In the genomic region with DNA sequence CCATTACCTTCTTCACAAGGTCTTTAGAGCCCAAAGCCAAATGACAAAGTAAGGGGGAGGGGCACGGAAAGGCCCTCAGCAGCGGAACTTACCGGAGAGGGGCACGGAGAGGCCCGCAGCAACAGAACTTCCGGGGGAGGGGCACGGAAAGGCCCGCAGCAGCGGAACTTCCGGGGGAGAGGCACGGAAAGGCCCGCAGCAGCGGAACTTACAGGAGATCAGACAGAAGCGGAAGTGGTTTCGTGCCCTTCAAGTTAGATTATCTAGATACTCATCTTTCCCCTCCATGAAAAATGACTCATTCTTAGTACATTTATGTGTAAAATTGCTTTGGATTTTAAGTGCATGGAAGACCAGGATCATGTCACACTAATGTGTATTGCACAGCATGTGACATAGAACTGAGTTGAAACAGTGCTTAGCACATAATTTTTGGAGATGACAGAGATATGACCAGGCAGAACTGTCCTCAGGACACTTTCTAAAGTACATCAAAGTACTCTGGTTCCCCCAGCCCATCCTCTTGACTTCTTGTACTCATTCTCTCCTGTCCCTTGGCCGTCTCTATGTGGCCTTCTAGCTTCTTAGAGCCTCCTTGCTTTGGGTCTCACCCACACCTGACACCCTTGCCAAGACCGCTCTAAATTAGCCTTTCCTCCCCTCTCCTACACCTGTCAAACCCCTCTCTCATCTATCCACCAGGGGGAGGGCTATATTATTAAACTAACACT, we compare ENCODE assay signal across 1 cellular context.
A peak's percentile ranks its signal among the peaks of the same experiment; 100 is the strongest.
TF ChIP-seq lines count a peak whose summit lies in the region.

No MANE protein-coding gene starts in this region.

TF ChIP-seq in K562, 482 proteins besides CTCF, POLR2A, EP300 and RAD21 (continued from another document and continues in another):
- TF ChIP-seq ARID3B (CRISPR knock-in tag; IDR thresholded peaks at IDR 0.05; ENCODE audit: borderline replicate concordance) (no peak), RFX5 (IDR thresholded peaks at IDR 0.05; ENCODE audit: low read depth, low read length) (no peak), ELK1 (CRISPR knock-in tag; IDR thresholded peaks at IDR 0.05) (no peak), TCF3 (CRISPR knock-in tag; IDR thresholded peaks at IDR 0.05) (no peak), SMC3 (conservative IDR thresholded peaks at IDR 0.05; ENCODE audit: insufficient read depth, low read depth, low read length) (no peak), ELF1 (tag; IDR thresholded peaks at IDR 0.05) (peak; percentile 42; the same call in 1 of the 2 replicates), NR2F6 (CRISPR knock-in tag; IDR thresholded peaks at IDR 0.05) (no peak), VEZF1 (CRISPR knock-in tag; IDR thresholded peaks at IDR 0.05) (peak; percentile 74), ZNF175 (CRISPR knock-in tag; IDR thresholded peaks at IDR 0.05; ENCODE audit: low read depth) (no peak), HOXB6 (CRISPR knock-in tag; IDR thresholded peaks at IDR 0.05; ENCODE audit: borderline replicate concordance) (no peak), HDAC6 (IDR thresholded peaks at IDR 0.05; ENCODE audit: low read depth, low read length) (no peak), ZNF740 (CRISPR knock-in tag; IDR thresholded peaks at IDR 0.05) (no peak), ZNF740 (tag; IDR thresholded peaks at IDR 0.05) (no peak), ATF3 (IDR thresholded peaks at IDR 0.05) (peak; percentile 63; the same call in 1 of the 2 replicates), ATF3 (CRISPR knock-in tag; conservative IDR thresholded peaks at IDR 0.05) (no peak), RREB1 (CRISPR knock-in tag; IDR thresholded peaks at IDR 0.05) (no peak), RERE (CRISPR knock-in tag; IDR thresholded peaks at IDR 0.05; ENCODE audit: borderline replicate concordance) (no peak), SRSF3 (IDR thresholded peaks at IDR 0.05; ENCODE audit: insufficient read depth, low read length) (no peak), PATZ1 (CRISPR knock-in tag; IDR thresholded peaks at IDR 0.05; ENCODE audit: borderline replicate concordance) (no peak)
